8 cellular contexts compared by ENCODE assay signal in the genomic region with DNA sequence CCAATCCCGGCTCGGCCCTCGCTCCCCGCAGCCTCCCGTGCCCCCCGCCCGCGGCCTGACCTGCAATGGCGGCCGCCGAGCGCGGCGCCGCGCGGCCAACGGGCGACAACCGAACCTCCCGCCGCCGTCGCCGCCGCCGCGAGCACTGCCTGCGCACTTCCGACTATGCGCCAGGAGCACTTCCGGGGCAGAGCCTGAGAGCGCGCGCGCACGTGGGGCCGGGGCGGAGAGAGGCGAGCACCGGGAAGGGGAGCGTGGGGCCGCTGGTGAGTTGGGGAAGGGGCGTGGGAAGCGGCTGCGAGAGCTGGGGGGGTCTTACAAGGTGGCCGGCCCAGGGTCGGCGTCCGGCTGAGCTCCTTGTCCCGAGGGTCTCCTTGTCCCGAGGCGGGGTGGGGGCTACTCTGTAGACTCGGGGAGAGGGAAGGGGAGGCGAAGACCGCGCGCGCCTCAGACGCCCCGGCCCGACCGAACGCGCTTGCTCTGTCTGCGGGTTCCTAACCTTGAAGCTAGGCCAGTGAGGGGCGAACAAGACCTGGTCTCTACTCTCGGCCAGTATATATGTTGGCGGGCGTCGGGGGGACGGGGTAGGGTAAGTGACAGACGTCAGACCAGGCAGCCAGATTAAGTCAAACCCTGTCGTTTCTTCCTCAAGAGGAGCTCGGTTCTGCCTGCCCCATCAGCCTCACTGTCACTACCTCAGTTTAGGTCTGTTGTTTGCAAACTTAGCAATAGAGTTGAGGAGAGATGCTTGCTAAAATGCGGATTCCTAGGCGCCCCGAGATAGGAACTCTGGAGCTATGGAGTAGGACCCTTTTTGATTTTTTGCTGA. TPM values are rescaled to one million over a fixed set of nuclear protein-coding genes. Genes with fewer than 3 reads are reported as not detected.
DNase-seq lines count a peak whose midpoint lies in the region; ATAC-seq and TF ChIP-seq lines count a peak whose summit lies in the region.

A gene with protein sequence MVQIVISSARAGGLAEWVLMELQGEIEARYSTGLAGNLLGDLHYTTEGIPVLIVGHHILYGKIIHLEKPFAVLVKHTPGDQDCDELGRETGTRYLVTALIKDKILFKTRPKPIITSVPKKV (minus strand): TSS at position 165 of the 829 bp plus-strand sequence. CDS start 11,130 bp downstream, outside the sequence.
A gene (plus strand): TSS at position 226 of the 829 bp plus-strand sequence. CDS start 811 bp downstream, outside the sequence.

- no peak for TF ChIP-seq CTCF in PC-9 (conservative IDR thresholded peaks at IDR 0.05)

- H3K79me2 ChIP-seq in PC-9 (ENCODE audit: low read depth), result peaks cover 93% of the 10 kb centered on the region

- H3K4me2 ChIP-seq in PC-9, result peak within 1 kb of the TSS; percentile 92

- ATAC-seq in GM19467 (IDR thresholded peaks at IDR 0.05; ENCODE audit: unreplicated experiment), result peak; percentile 83

- H3K27me3 ChIP-seq in PC-9 (ENCODE audit: insufficient read depth, low read depth), result no peaks in the 10 kb centered on the region
- H3K27me3 ChIP-seq in esophagus (ENCODE audit: control insufficient read depth in 1 of 2, insufficient read depth in 2 of 2, low read length in 2 of 2), result no peaks in the 10 kb centered on the region
- H3K27me3 ChIP-seq in muscle layer of colon (ENCODE audit: control insufficient read depth in 1 of 2, insufficient read depth in 2 of 2, low read length in 2 of 2), result no peaks in the 10 kb centered on the region

- H4K20me1 ChIP-seq in PC-9 (ENCODE audit: insufficient read depth), result peaks cover 42% of the 10 kb centered on the region

- no TSS peak for BruUV-seq in PC-9 (replicated peaks; lab: Mats Ljungman, UMichigan)

- WGBS in esophagus, 2 donors, result 1% methylated on average over 78 of the region's 78 CpGs

- H3K27ac ChIP-seq in PC-9, result peak within 1 kb of the TSS; percentile 56
- peak within 1 kb of the TSS; percentile 97 to 98 for H3K27ac ChIP-seq in esophagus (ENCODE audit: low read depth in 2 of 2, low read length in 1 of 2)
- H3K27ac ChIP-seq in muscle layer of colon (ENCODE audit: low read depth, low read length), result peak within 1 kb of the TSS; percentile 73

- H3K4me3 ChIP-seq in PC-9, result peak within 1 kb of the TSS; percentile 100
- peak within 1 kb of the TSS; percentile 94 to 97 for H3K4me3 ChIP-seq in esophagus (ENCODE audit: low read depth in 1 of 2, low read length in 2 of 2)
- peak within 1 kb of the TSS; percentile 72 to 89 for H3K4me3 ChIP-seq in muscle layer of colon (ENCODE audit: low read depth in 1 of 2, low read length in 2 of 2)

- H3K9me3 ChIP-seq in PC-9 (ENCODE audit: insufficient read depth, low read depth) (no peaks in the 10 kb centered on the region), esophagus (ENCODE audit: control insufficient read depth in 2 of 2, insufficient read depth in 1 of 2, low read depth in 1 of 2, low read length in 1 of 2) (no peaks in the 10 kb centered on the region), muscle layer of colon (ENCODE audit: low read length) (no peaks in the 10 kb centered on the region)

- H3K4me1 ChIP-seq in PC-9 (replicated peaks; ENCODE audit: insufficient read depth), result peaks cover 26% of the 10 kb centered on the region
- H3K4me1 ChIP-seq in esophagus (ENCODE audit: control insufficient read depth in 2 of 2, insufficient read depth in 2 of 2, low read length in 1 of 2), result no peaks in the 10 kb centered on the region
- peaks cover 20% of the 10 kb centered on the region for H3K4me1 ChIP-seq in muscle layer of colon (ENCODE audit: insufficient read depth, low read length)

- H3K36me3 ChIP-seq in PC-9 (ENCODE audit: low read depth) (peaks cover 17% of the 10 kb centered on the region), esophagus (ENCODE audit: control insufficient read depth in 2 of 2, insufficient read depth in 2 of 2, low read length in 1 of 2) (peaks cover 0 to 6% of the 10 kb centered on the region in 2 donors), muscle layer of colon (ENCODE audit: insufficient read depth, low read length) (peaks cover 10% of the 10 kb centered on the region)

- peak within 1 kb of the TSS; percentile 90 for H2AFZ ChIP-seq in PC-9

- POLR2A ChIA-PET in PC-9 (lab: Charles Lee; ENCODE audit: unreplicated experiment), result interaction anchor here (0.6 kb wide), 2 partner anchors 60 to 137 kb away, joined by 6 to 9 read pairs; no protein-coding TSS in a partner anchor

- H3K9me2 ChIP-seq in PC-9 (ENCODE audit: insufficient read depth), result no peaks in the 10 kb centered on the region

- peaks cover 33% of the 10 kb centered on the region for H3F3A ChIP-seq in PC-9 (ENCODE audit: insufficient read depth, low read depth)

- peak within 1 kb of the TSS; percentile 72 for H3K9ac ChIP-seq in muscle layer of colon (ENCODE audit: low read length)

- CTCF ChIA-PET in PC-9 (lab: Charles Lee), result interaction anchor here (0.6 kb wide), 1 partner anchor 13 kb away, joined by 3 read pairs; no protein-coding TSS in a partner anchor

- intact Hi-C loops in PC-9 (cut with micrococcal nuclease; ENCODE audit: unreplicated experiment), result loop anchor here (2.0 kb wide), 1 partner anchor 604 kb away; no protein-coding TSS in a partner anchor

- DNase-seq in COLO829 (ENCODE audit: low spot score), result peak; percentile 68
- DNase-seq in HS-27A (ENCODE audit: low read depth), result peak; percentile 41
- peak; percentile 60 to 82 for DNase-seq in PC-9
- DNase-seq in activated T-cell treated with anti-CD3 and anti-CD28 coated beads for 48 hours (ENCODE audit: low read depth), result peak; percentile 89
- DNase-seq in stimulated activated CD8-positive, alpha-beta memory T cell treated with anti-CD3 and anti-CD28 coated beads, Interleukin-7, amount 100 ng/mL, for 1 hour (ENCODE audit: low read depth in 2 of 2), result peak; percentile 56 to 76

RNA-seq across cellular contexts. Expression of the first gene that starts in this region (rescaled TPM):
- 126 and 161 TPM in 2 replicates for total RNA-seq in PC-9 (2021)
- 10 to 100 TPM; 18.8 to 43.5 TPM for polyA plus RNA-seq in esophagus

RNA-seq across cellular contexts. Expression of the second gene that starts in this region (rescaled TPM):
- total RNA-seq in PC-9 (2021), result 42.1 and 45.9 TPM in 2 replicates
- polyA plus RNA-seq in esophagus, result 10 to 100 TPM; 15.5 to 29.8 TPM

Comparison
In these comparisons a context has a peak if more than half of its experiments do, and no peak if none do; other contexts are left out.
1. Peak in every context shown above with its lines: DNase-seq, ATAC-seq, H3K4me3 ChIP-seq and H3K27ac ChIP-seq.